In genomic region chr12:67151891-67152290, GRCh38 we compare ENCODE assay signal across 13 cellular contexts.
"Had no signal": no experiment of that assay in that cellular context is flagged by ENCODE, and none has a peak within 500 bp of the region (broad histone marks: within the 10 kb centered on the region; RNA-seq: fewer than 3 reads in every experiment).

No MANE protein-coding gene starts in this region.

- H3K4me1 ChIP-seq: breast epithelium, prostate gland, sigmoid colon, tibial nerve had no signal

- H3K4me3 ChIP-seq: breast epithelium, prostate gland, sigmoid colon, tibial nerve had no signal

- H3K27me3 ChIP-seq: breast epithelium, sigmoid colon, tibial nerve had no signal

- H3K9me3 Mint-ChIP-seq: activated T-helper 2 cell treated with anti-CD3 and anti-CD28 coated beads, Interferon-gamma antibody, Interleukin-2, Interleukin-4, amounts not matched to agents 10 μg/mL and 5 μg/mL and 100 μg/mL, durations not matched to agents 14 hours and 24 hours and 36 hours; memory B cell; natural killer cell treated with Interleukin-12 subunit alpha and Interleukin-12 subunit beta and Interleukin-15 and Interleukin-18, amount 100 ng/mL, for 72 hours had no signal

- H3K36me3 ChIP-seq: breast epithelium, prostate gland, sigmoid colon, tibial nerve had no signal

- H3K27ac Mint-ChIP-seq: activated T-helper 2 cell treated with anti-CD3 and anti-CD28 coated beads, Interferon-gamma antibody, Interleukin-2, Interleukin-4, amounts not matched to agents 10 μg/mL and 5 μg/mL and 100 μg/mL, durations not matched to agents 14 hours and 24 hours and 36 hours; memory B cell; natural killer cell treated with Interleukin-12 subunit alpha and Interleukin-12 subunit beta and Interleukin-15 and Interleukin-18, amount 100 ng/mL, for 72 hours; WTC11 had no signal

- H3K9me3 ChIP-seq: breast epithelium, prostate gland, sigmoid colon, tibial nerve had no signal

- H3K4me1 Mint-ChIP-seq: memory B cell, WTC11 had no signal

- H3K27ac ChIP-seq: breast epithelium, prostate gland, sigmoid colon, tibial nerve had no signal

- H3K4me3 Mint-ChIP-seq: memory B cell; natural killer cell treated with Interleukin-12 subunit alpha and Interleukin-12 subunit beta and Interleukin-15 and Interleukin-18, amount 100 ng/mL, for 72 hours; WTC11 had no signal

- H3K36me3 Mint-ChIP-seq: memory B cell; natural killer cell treated with Interleukin-12 subunit alpha and Interleukin-12 subunit beta and Interleukin-15 and Interleukin-18, amount 100 ng/mL, for 72 hours; WTC11 had no signal

- DNase-seq: activated CD4-positive, alpha-beta T cell treated with anti-CD3 and anti-CD28 coated beads for 48 hours; activated naive CD4-positive, alpha-beta T cell treated with anti-CD3 and anti-CD28 coated beads, Interleukin-2, amount 50 U/mL, for 16 hours; foreskin melanocyte; head of caudate nucleus; sigmoid colon; stimulated activated CD4-positive, alpha-beta T cell treated with anti-CD3 and anti-CD28 coated beads, Interleukin-4, amount 100 ng/mL, for 4 hours had no signal
